Comparison of ENCODE assay signal across 34 cellular contexts in genomic region chr1:182667848-182668505, GRCh38. TPM values are rescaled to one million over a fixed set of nuclear protein-coding genes. Genes with fewer than 3 reads are reported as not detected.
"Had no signal": no experiment of that assay in that cellular context is flagged by ENCODE, and none has a peak within 500 bp of the region (broad histone marks: within the 10 kb centered on the region; RNA-seq: fewer than 3 reads in every experiment).

No MANE protein-coding gene starts in this region.

- H3K4me1 ChIP-seq: adrenal gland, ascending aorta, breast epithelium, colonic mucosa had no signal

- FAIRE-seq: frontal cortex had no signal

- ATAC-seq: activated CD4-positive, alpha-beta T cell treated with anti-CD3 and anti-CD28 coated beads for 36 hours; activated CD8-positive, alpha-beta memory T cell treated with anti-CD3 and anti-CD28 coated beads, Interleukin-2, amount 10 ng/mL, durations not matched to agents 7 days and 5 days; activated CD8-positive, alpha-beta T cell treated with anti-CD3 and anti-CD28 coated beads, Interleukin-2, amount 10 ng/mL, durations not matched to agents 7 days and 5 days; activated naive CD8-positive, alpha-beta T cell treated with anti-CD3 and anti-CD28 coated beads, Interleukin-2, amount 50 U/mL, for 24 hours; esophagus mucosa; T-helper 17 cell had no signal

- H3K9me3 ChIP-seq: adrenal gland, ascending aorta, breast epithelium, colonic mucosa had no signal

- H3K27me3 ChIP-seq: adrenal gland, ascending aorta, breast epithelium, cardiac muscle cell, colonic mucosa had no signal

- H3K36me3 ChIP-seq: adrenal gland, ascending aorta, breast epithelium, cardiac muscle cell, colonic mucosa had no signal

- DNase-seq: activated CD4-positive, alpha-beta memory T cell treated with anti-CD3 and anti-CD28 coated beads for 36 hours; activated CD4-positive, alpha-beta T cell treated with anti-CD3 and anti-CD28 coated beads for 36 hours; activated CD4-positive, alpha-beta T cell treated with anti-CD3 and anti-CD28 coated beads, Interleukin-2, amount 10 ng/mL, durations not matched to agents 24 days and 14 days; activated CD4-positive, CD25-positive, alpha-beta regulatory T cell; activated CD4-positive, CD25-positive, alpha-beta regulatory T cell treated with anti-CD3 and anti-CD28 coated beads, Interleukin-2, amount 50 U/mL, for 72 hours; activated CD8-positive, alpha-beta memory T cell treated with anti-CD3 and anti-CD28 coated beads, Interleukin-2, amount 10 ng/mL, durations not matched to agents 7 days and 5 days; activated CD8-positive, alpha-beta memory T cell treated with anti-CD3 and anti-CD28 coated beads, Interleukin-2, amount 50 U/mL, for 4 hours; activated CD8-positive, alpha-beta T cell treated with anti-CD3 and anti-CD28 coated beads, Interleukin-2, amount 10 ng/mL, durations not matched to agents 7 days and 5 days; activated effector memory CD4-positive, alpha-beta T cell treated with anti-CD3 and anti-CD28 coated beads, Interleukin-2, amount 50 U/mL, for 16 hours; activated naive CD4-positive, alpha-beta T cell treated with anti-CD3 and anti-CD28 coated beads for 36 hours; activated naive CD8-positive, alpha-beta T cell treated with anti-CD3 and anti-CD28 coated beads for 36 hours; activated naive CD8-positive, alpha-beta T cell treated with anti-CD3 and anti-CD28 coated beads, Interleukin-2, amount 50 U/mL, for 24 hours; activated T-cell treated with anti-CD3 and anti-CD28 coated beads, Interleukin-2, amount 50 U/mL, for 1 hour; activated T-cell treated with anti-CD3 and anti-CD28 coated beads, Interleukin-2, amount 50 U/mL, for 48 hours; adrenal gland; amygdala; central memory CD4-positive, alpha-beta T cell; cerebellar nuclear complex; colonic mucosa; dorsolateral prefrontal cortex; effector memory CD4-positive, alpha-beta T cell; foreskin fibroblast; head of caudate nucleus; T-helper 17 cell; T1000 had no signal

- H3K4me3 ChIP-seq: adrenal gland, ascending aorta, breast epithelium, cardiac muscle cell, colonic mucosa, dorsolateral prefrontal cortex had no signal

- H3K27ac ChIP-seq: adrenal gland, ascending aorta, breast epithelium, cardiac muscle cell, colonic mucosa, dorsolateral prefrontal cortex had no signal

RNA-seq across cellular contexts. Expression of gene RGS8, which starts 16.4 kb away (rescaled TPM):
- total RNA-seq: activated CD4-positive, alpha-beta T cell treated with anti-CD3 and anti-CD28 coated beads for 36 hours; activated CD4-positive, alpha-beta T cell treated with anti-CD3 and anti-CD28 coated beads, Interleukin-2, amount 10 ng/mL, durations not matched to agents 24 days and 14 days; activated CD8-positive, alpha-beta memory T cell treated with anti-CD3 and anti-CD28 coated beads for 36 hours; activated CD8-positive, alpha-beta memory T cell treated with anti-CD3 and anti-CD28 coated beads, Interleukin-2, amount 10 ng/mL, durations not matched to agents 7 days and 5 days; activated CD8-positive, alpha-beta T cell treated with anti-CD3 and anti-CD28 coated beads, Interleukin-2, amount 10 ng/mL, durations not matched to agents 7 days and 5 days; activated naive CD4-positive, alpha-beta T cell treated with anti-CD3 and anti-CD28 coated beads for 36 hours; activated naive CD8-positive, alpha-beta T cell treated with anti-CD3 and anti-CD28 coated beads for 36 hours; activated T-helper 1 cell treated with anti-CD3 and anti-CD28 coated beads, Interleukin-12 subunit alpha, Interleukin-12 subunit beta, Interleukin-2, Interleukin-4 antibody, amounts not matched to agents 30 ng/mL and 10 ng/mL and 1 ng/mL, durations not matched to agents 14 hours and 24 hours and 36 hours; activated T-helper 2 cell treated with anti-CD3 and anti-CD28 coated beads, Interferon-gamma antibody, Interleukin-2, Interleukin-4, amounts not matched to agents 10 μg/mL and 5 μg/mL and 100 μg/mL, durations not matched to agents 14 hours and 24 hours and 36 hours; ascending aorta; breast epithelium; colonic mucosa; epithelial cell of proximal tubule; esophagus mucosa; T-helper 17 cell had no signal
- polyA plus RNA-seq: cardiac muscle cell had no signal
